In genomic region chr6:17624396-17624795, GRCh38 we compare ENCODE assay signal across 21 cellular contexts.
"Had no signal": no experiment of that assay in that cellular context is flagged by ENCODE, and none has a peak within 500 bp of the region (broad histone marks: within the 10 kb centered on the region; RNA-seq: fewer than 3 reads in every experiment).

No MANE protein-coding gene starts in this region.

- ATAC-seq: gastrocnemius medialis, left colon, lower lobe of right lung had no signal

- H3K9ac ChIP-seq: SK-N-SH had no signal

- H3K36me3 Mint-ChIP-seq: naive B cell had no signal

- H3K27me3 Mint-ChIP-seq: naive B cell had no signal

- H3K4me1 ChIP-seq: breast epithelium, esophagus squamous epithelium, suprapubic skin had no signal

- H3K4me3 Mint-ChIP-seq: naive B cell had no signal

- H3K27me3 ChIP-seq: breast epithelium, esophagus squamous epithelium, gastrocnemius medialis, stomach, suprapubic skin, tibial nerve had no signal

- H3K9me2 ChIP-seq: SK-N-SH had no signal

- DNase-seq: activated CD4-positive, CD25-positive, alpha-beta regulatory T cell treated with anti-CD3 and anti-CD28 coated beads, Interleukin-2, amount 50 U/mL, for 72 hours; activated effector memory CD4-positive, alpha-beta T cell treated with Interleukin-2 at 50 U/mL for 16 hours; activated naive CD4-positive, alpha-beta T cell treated with anti-CD3 and anti-CD28 coated beads, Interleukin-2, amount 50 U/mL, for 16 hours; activated T-cell treated with anti-CD3 and anti-CD28 coated beads, Interleukin-2, amount 50 U/mL, for 1 hour; amniotic stem cell; cerebellar nuclear complex; esophagus squamous epithelium; gastrocnemius medialis; head of caudate nucleus; islet precursor cell; left colon; lower lobe of right lung; naive B cell; SK-N-SH; stimulated activated CD4-positive, alpha-beta T cell treated with anti-CD3 and anti-CD28 coated beads, Interleukin-4, amount 100 ng/mL, for 24 hours; stomach; WERI-Rb-1 had no signal

- H3K27ac ChIP-seq: breast epithelium, coronary artery, esophagus squamous epithelium, gastrocnemius medialis, lower lobe of right lung, stomach, suprapubic skin, tibial nerve, WERI-Rb-1 had no signal

- H3K4me2 ChIP-seq: SK-N-SH had no signal

- H3K9me3 ChIP-seq: breast epithelium, esophagus squamous epithelium, gastrocnemius medialis, lower lobe of right lung, SK-N-SH, stomach, suprapubic skin, tibial nerve had no signal

- H3K9me3 Mint-ChIP-seq: naive B cell had no signal

- H3K4me3 ChIP-seq: breast epithelium, coronary artery, esophagus squamous epithelium, gastrocnemius medialis, lower lobe of right lung, stomach, suprapubic skin, tibial nerve had no signal
